Comparison of ENCODE assay signal across 8 cellular contexts in genomic region chr15:26082833-26083174, GRCh38.
DNase-seq lines count a peak whose midpoint lies in the region; ATAC-seq and FAIRE-seq lines count a peak whose summit lies in the region.

No MANE protein-coding gene starts in this region.

- peaks cover 0 to 5% of the 10 kb centered on the region in 2 donors for H3K9me3 Mint-ChIP-seq in stimulated activated naive CD8-positive, alpha-beta T cell treated with anti-CD3 and anti-CD28 coated beads, Interleukin-15, amount 100 ng/mL, for 72 hours

- peak overlapping the region; percentile 91 for H3K4me3 Mint-ChIP-seq in stimulated activated naive CD8-positive, alpha-beta T cell treated with anti-CD3 and anti-CD28 coated beads, Interleukin-15, amount 100 ng/mL, for 72 hours

- FAIRE-seq in islet of Langerhans (lab: Jason Lieb, UNC), result peak; percentile 84

- no peak for ATAC-seq in stimulated activated naive CD8-positive, alpha-beta T cell treated with anti-CD3 and anti-CD28 coated beads, Interleukin-15, amount 100 ng/mL, for 72 hours

- DNase-seq in GDM1 (lab: John Stamatoyannopoulos, UW), result peak; percentile 46
- peak; percentile 0 for DNase-seq in HS-27A (ENCODE audit: low read depth)
- no peak for DNase-seq in stimulated activated naive CD8-positive, alpha-beta T cell treated with anti-CD3 and anti-CD28 coated beads, Interleukin-15, amount 100 ng/mL, for 72 hours
- DNase-seq in NCI-H187 (lab: John Stamatoyannopoulos, UW), result no peak
- no peak for DNase-seq in cerebellum (ENCODE audit: low spot score)
- DNase-seq in KBM-7, result no peak

- peak overlapping the region; percentile 92 to 100 for H3K27ac Mint-ChIP-seq in stimulated activated naive CD8-positive, alpha-beta T cell treated with anti-CD3 and anti-CD28 coated beads, Interleukin-15, amount 100 ng/mL, for 72 hours

- H3K27ac ChIP-seq in angular gyrus (ENCODE audit: low read depth, low read length), result peak overlapping the region; percentile 97

- H3K4me1 Mint-ChIP-seq in stimulated activated naive CD8-positive, alpha-beta T cell treated with anti-CD3 and anti-CD28 coated beads, Interleukin-15, amount 100 ng/mL, for 72 hours, result peaks cover 26% of the 10 kb centered on the region

- no peaks in the 10 kb centered on the region for H3K27me3 Mint-ChIP-seq in stimulated activated naive CD8-positive, alpha-beta T cell treated with anti-CD3 and anti-CD28 coated beads, Interleukin-15, amount 100 ng/mL, for 72 hours

- in situ Hi-C loops in KBM-7 (cut with MboI; ENCODE audit: low pct_unique_long_range_greater_than_20kb, low sequenced_read_pairs), result no loop called here

Comparison
In these comparisons a context has a peak if more than half of its experiments do, and no peak if none do; other contexts are left out.
1. DNase-seq: peak in GDM1 (single experiment) and HS-27A (single experiment); none in stimulated activated naive CD8-positive, alpha-beta T cell treated with anti-CD3 and anti-CD28 coated beads, Interleukin-15, amount 100 ng/mL, for 72 hours (0 of 2), NCI-H187 (0 of 2), cerebellum (single experiment) and KBM-7 (single experiment).